1 cellular context compared by ENCODE assay signal in the genomic region with DNA sequence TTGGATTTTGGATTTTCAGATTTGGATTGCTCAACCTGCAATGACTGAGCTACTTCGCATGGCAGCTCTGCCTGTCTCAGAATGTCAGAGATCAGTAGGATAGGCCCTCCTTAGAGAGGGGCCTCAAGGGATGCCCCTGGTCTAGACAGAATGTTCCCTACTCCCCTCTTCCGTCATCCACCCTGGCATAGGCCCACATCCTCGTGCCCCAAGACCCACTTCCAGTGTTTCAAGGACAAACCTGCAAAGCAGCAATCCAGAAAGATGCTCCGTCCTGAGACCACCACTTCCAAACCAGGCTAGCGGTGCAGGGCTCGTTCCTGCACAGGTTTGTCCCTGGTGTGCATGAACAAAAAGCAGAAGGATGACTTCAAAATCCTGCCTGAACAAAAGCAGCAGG.
TF ChIP-seq lines count a peak whose summit lies in the region.

No MANE protein-coding gene starts in this region.

TF ChIP-seq in IMR-90, 13 proteins besides CTCF, POLR2A, EP300 and RAD21:
- TF ChIP-seq CHD1 (IDR thresholded peaks at IDR 0.05; ENCODE audit: low read depth, low read length): no peak
- 0 out of 2 replicates have a peak, but pooled peaks have one; percentile 15 for TF ChIP-seq CEBPB (IDR thresholded peaks at IDR 0.05; ENCODE audit: low read depth, low read length)
